11 cellular contexts compared by ENCODE assay signal in genomic region chr6:72748759-72749158, GRCh38.
DNase-seq lines count a peak whose midpoint lies in the region; ATAC-seq and TF ChIP-seq lines count a peak whose summit lies in the region.
"Had no signal": no experiment of that assay in that cellular context is flagged by ENCODE, and none has a peak within 500 bp of the region (broad histone marks: within the 10 kb centered on the region; RNA-seq: fewer than 3 reads in every experiment).

No MANE protein-coding gene starts in this region.

- H3K27me3 ChIP-seq in aorta (ENCODE audit: control insufficient read depth in 1 of 2, insufficient read depth in 2 of 2, low read length in 1 of 2) = no peaks in the 10 kb centered on the region

- in situ Hi-C loops in KBM-7 (cut with MboI; ENCODE audit: low pct_unique_long_range_greater_than_20kb, low sequenced_read_pairs) = no loop called here

- no peaks in the 10 kb centered on the region for H3K9me3 ChIP-seq in aorta (ENCODE audit: control insufficient read depth, low read length)

- TF ChIP-seq CTCF in choroid plexus epithelial cell (conservative IDR thresholded peaks at IDR 0.05; ENCODE audit: low read depth, low read length) = no peak

- WGBS in aorta, 2 donors = 0 to 2% methylated on average over 1 of the region's 1 CpG

- intact Hi-C loops in aorta (cut with DNase I) = loop anchor here in 1 of 2 donors (5.0 kb wide), 3 partner anchors 114 to 199 kb away; partner anchors contain the start of gene KCNQ5

- DNase-seq in stimulated activated CD4-positive, alpha-beta T cell treated with anti-CD3 and anti-CD28 coated beads, Interleukin-15, amount 100 ng/mL, for 24 hours = peak; percentile 11
- no peak for DNase-seq in stimulated activated CD4-positive, alpha-beta T cell treated with anti-CD3 and anti-CD28 coated beads, Interleukin-2, amount 100 ng/mL, for 24 hours
- DNase-seq in KBM-7 (peak; percentile 58), choroid plexus epithelial cell (ENCODE audit: low read depth) (peak; percentile 31), aorta (no peak), hypothalamus (lab: John Stamatoyannopoulos, UW) (no peak)
- DNase-seq: activated naive CD8-positive, alpha-beta T cell treated with anti-CD3 and anti-CD28 coated beads, Interleukin-2, amount 10 ng/mL, durations not matched to agents 7 days and 5 days; DMS153; stimulated activated CD4-positive, alpha-beta T cell treated with anti-CD3 and anti-CD28 coated beads, Interleukin-4, amount 100 ng/mL, for 1 hour had no signal

- H3K4me3 ChIP-seq in choroid plexus epithelial cell (ENCODE audit: low read depth, low read length) = no peak overlapping the region
- no peak overlapping the region for H3K4me3 ChIP-seq in aorta (ENCODE audit: low read length in 2 of 2)

- H3K27ac ChIP-seq in aorta (ENCODE audit: low read depth in 1 of 2, low read length in 2 of 2) = no peak overlapping the region

- peaks cover 2 to 8% of the 10 kb centered on the region in 2 donors for H3K4me1 ChIP-seq in aorta (ENCODE audit: control insufficient read depth in 1 of 2, insufficient read depth in 2 of 2, low read length in 2 of 2)

- H3K36me3 ChIP-seq in aorta (ENCODE audit: control insufficient read depth in 1 of 2, insufficient read depth in 2 of 2, low read length in 1 of 2) = no peaks in the 10 kb centered on the region

- ATAC-seq in aorta (ENCODE audit: low FRiP score) (peak; percentile 29), HG03354 (IDR thresholded peaks at IDR 0.05; ENCODE audit: poor library complexity, severe bottlenecking, unreplicated experiment) (no peak), GM18870 (IDR thresholded peaks at IDR 0.05; ENCODE audit: unreplicated experiment) (no peak)

Comparison
In these comparisons a context has a peak if more than half of its experiments do, and no peak if none do; other contexts are left out.
1. DNase-seq: peak in stimulated activated CD4-positive, alpha-beta T cell treated with anti-CD3 and anti-CD28 coated beads, Interleukin-15, amount 100 ng/mL, for 24 hours (single experiment), KBM-7 (single experiment) and choroid plexus epithelial cell (single experiment); none in stimulated activated CD4-positive, alpha-beta T cell treated with anti-CD3 and anti-CD28 coated beads, Interleukin-2, amount 100 ng/mL, for 24 hours (0 of 2), aorta (0 of 2) and hypothalamus (0 of 51).